In the genomic region with DNA sequence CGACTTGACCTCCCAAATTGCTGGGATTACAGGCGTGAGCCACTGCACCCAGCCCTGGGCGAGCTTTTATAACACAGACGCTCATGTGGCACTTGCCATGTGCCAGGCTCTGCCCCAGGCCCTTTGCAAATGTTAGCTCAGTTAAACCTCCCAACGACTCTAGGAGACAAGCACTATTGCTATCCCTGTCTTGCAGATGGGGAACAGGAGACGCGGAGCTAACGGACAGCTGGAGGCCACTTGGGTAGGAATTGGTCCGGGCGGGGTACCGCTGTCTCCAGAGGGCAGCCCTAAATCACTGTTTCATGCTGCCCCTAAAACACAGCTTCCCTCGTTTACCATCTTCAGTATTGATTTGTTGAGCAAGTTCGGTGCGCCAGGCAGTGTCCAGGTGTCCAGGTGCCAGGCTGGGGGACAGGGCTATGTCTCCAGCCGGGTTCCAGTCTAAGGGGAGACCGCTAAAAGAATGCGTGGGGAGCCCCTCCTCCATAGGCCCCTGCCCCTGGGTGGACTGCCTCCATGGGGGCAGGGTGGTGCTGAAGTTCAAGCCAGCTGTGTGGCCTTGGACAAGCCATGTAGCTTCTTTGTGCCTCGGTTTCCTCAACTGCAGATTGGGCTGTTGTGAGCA, we compare ENCODE assay signal across 2 cellular contexts.
TF ChIP-seq lines count a peak whose summit lies in the region.

No MANE protein-coding gene starts in this region.

TF ChIP-seq in HEK293, 187 proteins besides CTCF, POLR2A, EP300 and RAD21:
- TF ChIP-seq ZNF837 (tag by site-specific recombination; IDR thresholded peaks at IDR 0.05) (no peak), ZBTB8A (tag by site-specific recombination; IDR thresholded peaks at IDR 0.05) (no peak), ZNF510 (tag by site-specific recombination; IDR thresholded peaks at IDR 0.05; ENCODE audit: insufficient replicate concordance) (no peak), ZNF623 (tag by site-specific recombination; IDR thresholded peaks at IDR 0.05) (peak; percentile 74), YY2 (tag by site-specific recombination; IDR thresholded peaks at IDR 0.05) (no peak), SP2 (tag by site-specific recombination; IDR thresholded peaks at IDR 0.05) (0 out of 2 replicates have a peak, but pooled peaks have one; percentile 1)

TF ChIP-seq in K562, 482 proteins besides CTCF, POLR2A, EP300 and RAD21:
- TF ChIP-seq TRIM24 (IDR thresholded peaks at IDR 0.05) (0 out of 4 replicates have a peak, but pooled peaks of 1 of the 2 experiments have one; percentile 2), ADNP (tag; IDR thresholded peaks at IDR 0.05) (peak; percentile 16), CCAR2 (IDR thresholded peaks at IDR 0.05; ENCODE audit: low read depth, low read length) (no peak), PKNOX1 (IDR thresholded peaks at IDR 0.05) (no peak), MEF2A (IDR thresholded peaks at IDR 0.05; ENCODE audit: control insufficient read depth, low read depth, low read length) (no peak), ZBTB33 (CRISPR knock-in tag; IDR thresholded peaks at IDR 0.05) (peak; percentile 91), BCOR (IDR thresholded peaks at IDR 0.05) (0 out of 2 replicates have a peak, but pooled peaks have one; percentile 20)
